9 cellular contexts compared by ENCODE assay signal in the genomic region with DNA sequence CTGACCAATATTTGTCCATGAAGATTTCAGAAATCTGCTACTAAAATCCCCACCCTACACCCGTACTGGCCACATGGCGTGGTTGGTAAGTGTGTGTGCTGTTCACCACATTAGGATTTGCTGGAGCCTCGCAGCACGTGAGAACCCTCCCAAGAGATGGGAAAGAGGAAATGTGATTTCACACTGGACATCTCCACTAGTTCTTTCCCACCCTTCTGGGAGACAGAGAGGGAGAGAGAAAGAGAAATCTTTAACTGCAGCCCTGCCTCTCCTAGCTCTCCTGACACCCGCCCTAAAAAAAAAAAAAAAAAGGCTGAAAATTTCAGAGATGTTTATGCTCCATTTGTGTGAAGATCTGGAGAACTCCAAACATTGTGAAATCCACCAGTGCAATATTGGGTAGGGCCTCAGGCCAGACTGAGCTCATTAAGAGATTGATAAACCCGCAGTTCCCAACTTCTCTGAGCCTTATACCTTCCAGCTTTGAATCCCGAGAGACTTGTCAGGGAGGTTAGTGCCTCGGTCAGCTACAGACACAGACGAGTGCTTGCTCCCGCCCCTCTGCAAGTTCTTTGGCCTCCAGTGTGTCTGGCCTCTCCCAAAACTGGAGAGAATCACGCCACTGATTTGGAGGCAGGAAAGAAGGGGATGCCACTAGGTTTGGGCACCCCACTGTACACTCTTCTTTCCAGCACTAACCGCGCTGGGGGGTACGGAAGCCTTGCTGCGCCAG. TPM values are rescaled to one million over a fixed set of nuclear protein-coding genes. Genes with fewer than 3 reads are reported as not detected.
DNase-seq lines count a peak whose midpoint lies in the region; ATAC-seq, FAIRE-seq and TF ChIP-seq lines count a peak whose summit lies in the region.
"Had no signal": no experiment of that assay in that cellular context is flagged by ENCODE, and none has a peak within 500 bp of the region (broad histone marks: within the 10 kb centered on the region; RNA-seq: fewer than 3 reads in every experiment).

No MANE protein-coding gene starts in this region.

- peaks cover 39% of the 10 kb centered on the region for H3K4me1 Mint-ChIP-seq in activated CD4-positive, alpha-beta T cell treated with anti-CD3 and anti-CD28 coated beads, Interleukin-2, amount 10 ng/mL, durations not matched to agents 7 days and 5 days
- peaks cover 62% of the 10 kb centered on the region for H3K4me1 Mint-ChIP-seq in MCF 10A (ENCODE audit: insufficient read depth, unreplicated experiment)

- peaks cover 0 to 11% (median 0%) of the 10 kb centered on the region in 4 donors for H3K27me3 ChIP-seq in upper lobe of left lung

- no peak for FAIRE-seq in frontal cortex (lab: Jason Lieb, UNC)

- H3K4me1 ChIP-seq in upper lobe of left lung, result peaks cover 49 to 71% (median 59%) of the 10 kb centered on the region in 4 donors

- no peak overlapping the region for H3K27ac Mint-ChIP-seq in activated CD4-positive, alpha-beta T cell treated with anti-CD3 and anti-CD28 coated beads, Interleukin-2, amount 10 ng/mL, durations not matched to agents 7 days and 5 days
- peak overlapping the region; percentile 77 for H3K27ac Mint-ChIP-seq in MCF 10A (ENCODE audit: low read depth, unreplicated experiment)
- H3K27ac Mint-ChIP-seq: CD14-positive monocyte had no signal

- ATAC-seq in upper lobe of left lung (ENCODE audit: low FRiP score in 2 of 2), result peak in 1 of 2 donors; percentile 19
- ATAC-seq in GM21526 (IDR thresholded peaks at IDR 0.05; ENCODE audit: low FRiP score, unreplicated experiment), result no peak

- DNase-seq in activated CD4-positive, alpha-beta T cell treated with anti-CD3 and anti-CD28 coated beads, Interleukin-2, amount 10 ng/mL, durations not matched to agents 7 days and 5 days, result no peak
- DNase-seq in activated CD4-positive, alpha-beta T cell treated with anti-CD3 and anti-CD28 coated beads, Interleukin-2, amount 50 U/mL, for 48 hours, result no peak
- peak; percentile 70 for DNase-seq in MCF 10A (ENCODE audit: unreplicated experiment)
- DNase-seq in left kidney (ENCODE audit: low read depth, low spot score), result peak; percentile 57
- no peak for DNase-seq in upper lobe of left lung
- DNase-seq in activated CD8-positive, alpha-beta memory T cell treated with anti-CD3 and anti-CD28 coated beads for 24 hours, result no peak
- no peak for DNase-seq in frontal cortex (ENCODE audit: low spot score in 2 of 2)

- POLR2A ChIA-PET in activated CD4-positive, alpha-beta T cell treated with anti-CD3 and anti-CD28 coated beads, Interleukin-2, amount 10 ng/mL, durations not matched to agents 7 days and 5 days (lab: Charles Lee), result no interaction called here
- POLR2A ChIA-PET in MCF 10A (lab: Yijun Ruan, JAX), result interaction anchor here (0.6 to 9.2 kb wide), 15 partner anchors 11 to 353 kb away, joined by 3 to 150 read pairs (median 5); no protein-coding TSS in a partner anchor

- no peaks in the 10 kb centered on the region for H3K36me3 Mint-ChIP-seq in activated CD4-positive, alpha-beta T cell treated with anti-CD3 and anti-CD28 coated beads, Interleukin-2, amount 10 ng/mL, durations not matched to agents 7 days and 5 days (ENCODE audit: low read depth)
- H3K36me3 Mint-ChIP-seq in MCF 10A (ENCODE audit: insufficient read depth, unreplicated experiment), result no peaks in the 10 kb centered on the region

- CTCF ChIA-PET in activated CD4-positive, alpha-beta T cell treated with anti-CD3 and anti-CD28 coated beads, Interleukin-2, amount 10 ng/mL, durations not matched to agents 7 days and 5 days (lab: Charles Lee), result interaction anchor here (0.5 to 1.6 kb wide), 8 partner anchors 32 to 1688 kb away, joined by 3 to 4 read pairs (median 3); no protein-coding TSS in a partner anchor
- CTCF ChIA-PET in MCF 10A (lab: Yijun Ruan, JAX), result interaction anchor here (0.5 to 6.7 kb wide), 21 partner anchors 10 to 1738 kb away, joined by 3 to 49 read pairs (median 3); partner anchors contain the start of gene GNPDA1

- no peak for TF ChIP-seq POLR2A in upper lobe of left lung (IDR thresholded peaks at IDR 0.05)

- no peak for TF ChIP-seq EP300 in upper lobe of left lung (IDR thresholded peaks at IDR 0.05)

- no TSS peak for BruUV-seq in MCF 10A (replicated peaks; lab: Mats Ljungman, UMichigan)

- H3K4me3 Mint-ChIP-seq in activated CD4-positive, alpha-beta T cell treated with anti-CD3 and anti-CD28 coated beads, Interleukin-2, amount 10 ng/mL, durations not matched to agents 7 days and 5 days, result peak overlapping the region; percentile 15
- H3K4me3 Mint-ChIP-seq in MCF 10A (ENCODE audit: unreplicated experiment), result peak overlapping the region; percentile 76

- H3K27ac ChIP-seq in upper lobe of left lung, result peak overlapping the region; percentile 92 to 95 (median 94)

- H3K36me3 ChIP-seq in upper lobe of left lung, result peaks cover 0 to 5% (median 0%) of the 10 kb centered on the region in 4 donors

- H3K4me3 ChIP-seq in upper lobe of left lung, result peak overlapping the region; percentile 69 to 81 (median 80)

- H3K9me3 ChIP-seq in upper lobe of left lung, result no peaks in the 10 kb centered on the region

- H3K9me3 Mint-ChIP-seq in activated CD4-positive, alpha-beta T cell treated with anti-CD3 and anti-CD28 coated beads, Interleukin-2, amount 10 ng/mL, durations not matched to agents 7 days and 5 days, result no peaks in the 10 kb centered on the region
- no peaks in the 10 kb centered on the region for H3K9me3 Mint-ChIP-seq in MCF 10A (ENCODE audit: unreplicated experiment)

- peaks cover 54% of the 10 kb centered on the region for H3K27me3 Mint-ChIP-seq in activated CD4-positive, alpha-beta T cell treated with anti-CD3 and anti-CD28 coated beads, Interleukin-2, amount 10 ng/mL, durations not matched to agents 7 days and 5 days
- no peaks in the 10 kb centered on the region for H3K27me3 Mint-ChIP-seq in MCF 10A (ENCODE audit: insufficient read depth, unreplicated experiment)

- WGBS in upper lobe of left lung, 2 donors, result 40 to 41% methylated on average over 10 to 14 of the region's 15 CpGs

- intact Hi-C loops in MCF 10A (cut with micrococcal nuclease), result loop anchor here (1.0 to 5.0 kb wide), 2 partner anchors 156 to 225 kb away; no protein-coding TSS in a partner anchor

- no peak for TF ChIP-seq CTCF in MCF 10A (IDR thresholded peaks at IDR 0.05; ENCODE audit: unreplicated experiment)
- TF ChIP-seq CTCF in upper lobe of left lung (IDR thresholded peaks at IDR 0.05), result no peak

RNA-seq across cellular contexts. Expression of gene SPRY4, which starts 1.9 kb away (rescaled TPM):
- under 1 TPM; 0.05 to 0.27 TPM for total RNA-seq in activated CD4-positive, alpha-beta T cell treated with anti-CD3 and anti-CD28 coated beads, Interleukin-2, amount 10 ng/mL, durations not matched to agents 7 days and 5 days
- total RNA-seq in MCF 10A (2022) (34.5 and 41.9 TPM in 2 replicates), upper lobe of left lung (10 to 100 TPM; 30.4 to 81.2 (median 43.3) TPM), frontal cortex (4.5 TPM)

Comparison
In these comparisons a context has a peak if more than half of its experiments do, and no peak if none do; other contexts are left out.
1. DNase-seq: peak in MCF 10A (single experiment) and left kidney (single experiment); none in activated CD4-positive, alpha-beta T cell treated with anti-CD3 and anti-CD28 coated beads, Interleukin-2, amount 10 ng/mL, durations not matched to agents 7 days and 5 days (single experiment), activated CD4-positive, alpha-beta T cell treated with anti-CD3 and anti-CD28 coated beads, Interleukin-2, amount 50 U/mL, for 48 hours (0 of 2), upper lobe of left lung (0 of 2), activated CD8-positive, alpha-beta memory T cell treated with anti-CD3 and anti-CD28 coated beads for 24 hours (single experiment) and frontal cortex (0 of 2).